Comparison of ENCODE assay signal across 18 cellular contexts in genomic region chr6:37241131-37241530, GRCh38. TPM values are rescaled to one million over a fixed set of nuclear protein-coding genes. Genes with fewer than 3 reads are reported as not detected.
DNase-seq lines count a peak whose midpoint lies in the region; ATAC-seq and TF ChIP-seq lines count a peak whose summit lies in the region.
"Had no signal": no experiment of that assay in that cellular context is flagged by ENCODE, and none has a peak within 500 bp of the region (broad histone marks: within the 10 kb centered on the region; RNA-seq: fewer than 3 reads in every experiment).

No MANE protein-coding gene starts in this region.

- H3K4me3 Mint-ChIP-seq in MCF 10A (ENCODE audit: unreplicated experiment): no peak overlapping the region
- H3K4me3 Mint-ChIP-seq in natural killer cell: no peak overlapping the region
- H3K4me3 Mint-ChIP-seq in type B pancreatic cell: no peak overlapping the region
- H3K4me3 Mint-ChIP-seq: activated CD4-positive, alpha-beta T cell treated with anti-CD3 and anti-CD28 coated beads, Interleukin-2, amount 10 ng/mL, durations not matched to agents 7 days and 5 days had no signal

- peaks cover 6% of the 10 kb centered on the region for H3K36me3 Mint-ChIP-seq in MCF 10A (ENCODE audit: insufficient read depth, unreplicated experiment)
- no peaks in the 10 kb centered on the region for H3K36me3 Mint-ChIP-seq in natural killer cell
- H3K36me3 Mint-ChIP-seq in type B pancreatic cell: no peaks in the 10 kb centered on the region

- in situ Hi-C loops in brain microvascular endothelial cell (cut with HindIII; ENCODE audit: low pct_ligation_motif_present, low sequenced_read_pairs): no loop called here

- no peak for ATAC-seq in natural killer cell
- ATAC-seq in GM18498 (IDR thresholded peaks at IDR 0.05; ENCODE audit: unreplicated experiment): no peak
- no peak for ATAC-seq in GM19397 (IDR thresholded peaks at IDR 0.05; ENCODE audit: unreplicated experiment)

- H3K36me3 ChIP-seq in breast epithelium: no peaks in the 10 kb centered on the region
- H3K36me3 ChIP-seq in brain microvascular endothelial cell (replicated peaks): no peaks in the 10 kb centered on the region

- H3K9me3 Mint-ChIP-seq in MCF 10A (ENCODE audit: unreplicated experiment): peaks cover 7% of the 10 kb centered on the region
- H3K9me3 Mint-ChIP-seq in natural killer cell: no peaks in the 10 kb centered on the region
- peaks cover 8% of the 10 kb centered on the region for H3K9me3 Mint-ChIP-seq in type B pancreatic cell
- H3K9me3 Mint-ChIP-seq: activated CD4-positive, alpha-beta T cell treated with anti-CD3 and anti-CD28 coated beads, Interleukin-2, amount 10 ng/mL, durations not matched to agents 7 days and 5 days had no signal

- intact Hi-C loops in MCF 10A (cut with micrococcal nuclease): no loop called here
- intact Hi-C loops in breast epithelium (cut with DNase I; ENCODE audit: low total_unique reads): no loop called here
- intact Hi-C loops in natural killer cell (cut with micrococcal nuclease): no loop called here

- H3K27ac Mint-ChIP-seq in MCF 10A (ENCODE audit: low read depth, unreplicated experiment): peak overlapping the region; percentile 99
- H3K27ac Mint-ChIP-seq in natural killer cell: peak overlapping the region; percentile 52 to 94
- peak overlapping the region; percentile 39 for H3K27ac Mint-ChIP-seq in type B pancreatic cell

- H3K4me3 ChIP-seq in breast epithelium: no peak overlapping the region
- no peak overlapping the region for H3K4me3 ChIP-seq in brain microvascular endothelial cell (ENCODE audit: low read depth, low read length)

- H3K4me1 Mint-ChIP-seq in MCF 10A (ENCODE audit: insufficient read depth, unreplicated experiment) (peaks cover 53% of the 10 kb centered on the region), natural killer cell (peaks cover 12% of the 10 kb centered on the region in 2 donors), type B pancreatic cell (ENCODE audit: unreplicated experiment) (peaks cover 48% of the 10 kb centered on the region)

- CTCF ChIA-PET in MCF 10A (lab: Yijun Ruan, JAX): interaction anchor here (1.6 kb wide), 1 partner anchor 31 kb away, joined by 7 read pairs; no protein-coding TSS in a partner anchor

- H3K9me3 ChIP-seq in breast epithelium: no peaks in the 10 kb centered on the region

- TF ChIP-seq CTCF in MCF 10A (IDR thresholded peaks at IDR 0.05; ENCODE audit: unreplicated experiment): no peak
- no peak for TF ChIP-seq CTCF in breast epithelium (IDR thresholded peaks at IDR 0.05)
- no peak for TF ChIP-seq CTCF in brain microvascular endothelial cell (IDR thresholded peaks at IDR 0.05; ENCODE audit: low read depth, low read length, missing control alignments)
- TF ChIP-seq CTCF in natural killer cell (IDR thresholded peaks at IDR 0.05): no peak
- no peak for TF ChIP-seq CTCF in type B pancreatic cell (conservative IDR thresholded peaks at IDR 0.05)

- peaks cover 0 to 10% of the 10 kb centered on the region in 2 donors for H3K4me1 ChIP-seq in breast epithelium

- no TSS peak for BruUV-seq in MCF 10A (replicated peaks; lab: Mats Ljungman, UMichigan)

- no peak overlapping the region for H3K27ac ChIP-seq in breast epithelium
- peak overlapping the region; percentile 100 for H3K27ac ChIP-seq in brain microvascular endothelial cell

- H3K27me3 Mint-ChIP-seq in MCF 10A (ENCODE audit: insufficient read depth, unreplicated experiment) (no peaks in the 10 kb centered on the region), natural killer cell (ENCODE audit: low read depth in 2 of 2) (peaks cover 5 to 17% of the 10 kb centered on the region in 2 donors), type B pancreatic cell (no peaks in the 10 kb centered on the region)
- H3K27me3 Mint-ChIP-seq: activated CD4-positive, alpha-beta T cell treated with anti-CD3 and anti-CD28 coated beads, Interleukin-2, amount 10 ng/mL, durations not matched to agents 7 days and 5 days had no signal

- TF ChIP-seq POLR2A in breast epithelium (IDR thresholded peaks at IDR 0.05): no peak

- H3K27me3 ChIP-seq in breast epithelium (no peaks in the 10 kb centered on the region), brain microvascular endothelial cell (replicated peaks) (no peaks in the 10 kb centered on the region)

- no peak for DNase-seq in MCF 10A (ENCODE audit: unreplicated experiment)
- DNase-seq in breast epithelium (ENCODE audit: low spot score in 2 of 2): no peak
- DNase-seq in brain microvascular endothelial cell: no peak
- no peak for DNase-seq in natural killer cell
- DNase-seq in type B pancreatic cell (ENCODE audit: extremely low spot score, unreplicated experiment): no peak
- DNase-seq in DMS53 (lab: John Stamatoyannopoulos, UW): no peak
- DNase-seq: ACHN; activated CD4-positive, alpha-beta T cell treated with anti-CD3 and anti-CD28 coated beads, Interleukin-2, amount 10 ng/mL, durations not matched to agents 7 days and 5 days; activated naive CD4-positive, alpha-beta T cell; aorta; DMS79; MM.1S; NCI-H1694 treated with DMSO at 0.1 percent for 48 hours; NCI-H226; stimulated activated CD8-positive, alpha-beta memory T cell treated with anti-CD3 and anti-CD28 coated beads, Interleukin-4, amount 100 ng/mL, for 48 hours; SW 1271 had no signal

- POLR2A ChIA-PET in MCF 10A (lab: Yijun Ruan, JAX): interaction anchor here (0.8 to 5.6 kb wide), 3 partner anchors 10 to 31 kb away, joined by 3 to 70 read pairs (median 7); partner anchors contain the start of genes TBC1D22B and TMEM217

RNA-seq across cellular contexts. Expression of gene TBC1D22B, which starts 16.4 kb away (rescaled TPM):
- total RNA-seq in MCF 10A (2022) (12.9 and 14.6 TPM in 2 replicates), breast epithelium (10 to 100 TPM in 1 of 3 donors, 1 to 10 TPM in 2; 5.8 to 12.4 (median 8.8) TPM), natural killer cell (10 to 100 TPM in 2 of 3 donors, 1 to 10 TPM in 1; 8.0 to 12.1 (median 12.0) TPM), type B pancreatic cell (ENCODE audit: low replicate concordance) (13.6 and 14.1 TPM in 2 replicates)

RNA-seq across cellular contexts. Expression of gene TMEM217, which starts 16.8 kb away (rescaled TPM):
- 3.2 and 4.6 TPM in 2 replicates for total RNA-seq in MCF 10A (2022)
- 1 to 10 TPM in 1 of 3 donors, under 1 TPM in 1, not detected in 1; 0.66 to 1.0 TPM for total RNA-seq in breast epithelium
- 1 to 10 TPM in 1 of 3 donors, under 1 TPM in 2; 0.75 to 2.1 (median 0.75) TPM for total RNA-seq in natural killer cell
- 1.1 and 1.3 TPM in 2 replicates for total RNA-seq in type B pancreatic cell (ENCODE audit: low replicate concordance)

Comparison
In these comparisons a context has a peak if more than half of its experiments do, and no peak if none do; other contexts are left out.
1. H3K27ac Mint-ChIP-seq: peak in every context shown above with its lines; median percentile 99 in MCF 10A; 73 in natural killer cell; 39 in type B pancreatic cell.